In the genomic region with DNA sequence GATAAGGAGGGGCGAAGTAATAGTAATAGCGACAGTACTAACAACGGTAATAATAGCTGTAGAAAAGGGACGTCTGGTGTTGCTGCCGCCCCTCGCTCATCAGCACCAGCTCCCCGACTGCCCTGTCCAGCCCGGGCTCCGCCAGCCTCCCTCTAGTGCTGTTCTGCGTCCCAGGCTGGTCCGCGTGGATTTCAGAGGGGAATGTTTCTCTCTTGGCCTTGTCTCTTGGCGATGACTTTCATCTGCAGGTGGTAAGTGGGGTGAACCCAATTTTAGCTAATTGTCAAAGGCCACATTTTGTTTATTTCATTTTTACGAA, we compare ENCODE assay signal across 8 cellular contexts. TPM values are rescaled to one million over a fixed set of nuclear protein-coding genes. Genes with fewer than 3 reads are reported as not detected.
DNase-seq lines count a peak whose midpoint lies in the region; ATAC-seq and TF ChIP-seq lines count a peak whose summit lies in the region.

No MANE protein-coding gene starts in this region.

- peak overlapping the region; percentile 54 for H3K4me3 ChIP-seq in IMR-90 (ENCODE audit: insufficient read depth, low read depth, low read length)
- H3K4me3 ChIP-seq in endocrine pancreas (ENCODE audit: control insufficient read depth, insufficient read depth, low read length) = peak overlapping the region; percentile 2
- H3K4me3 ChIP-seq in mucosa of descending colon = no peak overlapping the region

- TF ChIP-seq CTCF in IMR-90 (conservative IDR thresholded peaks at IDR 0.05; ENCODE audit: low read depth, low read length) (no peak), mucosa of descending colon (IDR thresholded peaks at IDR 0.05) (no peak)

- H3K9me3 ChIP-seq in IMR-90 (ENCODE audit: control insufficient read depth, insufficient read depth, low read length) (0 out of 2 replicates have a peak, but pooled peaks cover 2% of the 10 kb centered on the region), endocrine pancreas (ENCODE audit: control insufficient read depth, low read length) (no peaks in the 10 kb centered on the region), mucosa of descending colon (no peaks in the 10 kb centered on the region)

- H3K9ac ChIP-seq in IMR-90 (ENCODE audit: low read depth, low read length) = peak overlapping the region; percentile 37
- H3K9ac ChIP-seq in endocrine pancreas (ENCODE audit: control insufficient read depth, insufficient read depth, low read length) = no peak overlapping the region

- CTCF ChIA-PET in IMR-90 (lab: Yijun Ruan, JAX) = no interaction called here

- in situ Hi-C loops in IMR-90 (cut with MboI; ENCODE audit: low sequenced_read_pairs) = no loop called here

- POLR2A ChIA-PET in IMR-90 (lab: Charles Lee; ENCODE audit: unreplicated experiment) = no interaction called here

- H2BK20ac ChIP-seq in IMR-90 (ENCODE audit: low read depth, low read length) = no peak overlapping the region

- no peak overlapping the region for H4K91ac ChIP-seq in IMR-90 (ENCODE audit: insufficient read depth, low read depth, low read length)

- peak; percentile 40 for DNase-seq in IMR-90
- peak; percentile 12 to 44 (median 36) for DNase-seq in mucosa of descending colon
- no peak for DNase-seq in NK-92 treated with Interleukin-12 subunit alpha and Interleukin-12 subunit beta, amount 100 ng/mL, for 24 hours (lab: John Stamatoyannopoulos, UW)
- no peak for DNase-seq in stimulated activated CD4-positive, alpha-beta T cell treated with anti-CD3 and anti-CD28 coated beads, Interleukin-12 subunit alpha, Interleukin-12 subunit beta, amount 100 ng/mL, for 4 hours
- DNase-seq in NCI-H526 (lab: John Stamatoyannopoulos, UW) = no peak

- peaks cover 4% of the 10 kb centered on the region for H3K9me1 ChIP-seq in IMR-90 (ENCODE audit: insufficient read depth, low read length)

- 0 out of 2 replicates have a peak overlapping the region, but pooled peaks have one; percentile 14 for H3K18ac ChIP-seq in IMR-90 (ENCODE audit: low read depth, low read length)

- no peak overlapping the region for H4K5ac ChIP-seq in IMR-90 (ENCODE audit: low read depth, low read length)

- BruUV-seq in IMR-90 (replicated peaks; lab: Mats Ljungman, UMichigan) = no TSS peak

- no peak; the same call in 1 of the 2 replicates for TF ChIP-seq RAD21 in IMR-90 (IDR thresholded peaks at IDR 0.05; ENCODE audit: low read length)

- H3K4ac ChIP-seq in IMR-90 (ENCODE audit: low read depth, low read length) = peak overlapping the region; percentile 32; the same call in 1 of the 2 replicates

- peak overlapping the region; percentile 19; the same call in 1 of the 2 replicates for H3K56ac ChIP-seq in IMR-90 (ENCODE audit: extremely low read depth, insufficient read depth, low read length)

- H2AK9ac ChIP-seq in IMR-90 (replicated peaks; ENCODE audit: low read depth, low read length, poor library complexity) = peak overlapping the region; percentile 77

- H3K23ac ChIP-seq in IMR-90 (ENCODE audit: low read depth, low read length) = peak overlapping the region; percentile 15

- peak overlapping the region; percentile 92 for H3K4me2 ChIP-seq in IMR-90 (ENCODE audit: low read depth, low read length)

- no peak for TF ChIP-seq POLR2A in IMR-90 (IDR thresholded peaks at IDR 0.05; ENCODE audit: low read depth, low read length)

- no peak overlapping the region; the same call in 1 of the 2 replicates for H3K14ac ChIP-seq in IMR-90 (replicated peaks; ENCODE audit: low read depth, low read length)

- H2BK120ac ChIP-seq in IMR-90 (ENCODE audit: low read depth, low read length) = peak overlapping the region; percentile 2; the same call in 1 of the 2 replicates

- H3K27ac ChIP-seq in IMR-90 (ENCODE audit: insufficient read depth, low read length) = peak overlapping the region; percentile 53

- dilution Hi-C loops in IMR-90 (cut with HindIII; ENCODE audit: low sequenced_read_pairs, unreplicated experiment) = no loop called here

- no peaks in the 10 kb centered on the region for H3K36me3 ChIP-seq in IMR-90 (ENCODE audit: control insufficient read depth, insufficient read depth, low read length)
- H3K36me3 ChIP-seq in endocrine pancreas (ENCODE audit: control insufficient read depth, insufficient read depth, low read length) = no peaks in the 10 kb centered on the region
- H3K36me3 ChIP-seq in mucosa of descending colon (ENCODE audit: low read depth) = no peaks in the 10 kb centered on the region

- H3K4me1 ChIP-seq in IMR-90 (ENCODE audit: control insufficient read depth, insufficient read depth, low read length) (peaks cover 4% of the 10 kb centered on the region; the same call in 1 of the 2 replicates), endocrine pancreas (ENCODE audit: control insufficient read depth, insufficient read depth, low read length) (no peaks in the 10 kb centered on the region), mucosa of descending colon (ENCODE audit: low read depth) (no peaks in the 10 kb centered on the region)

- intact Hi-C loops in IMR-90 (cut with micrococcal nuclease) = loop anchor here (1.0 to 5.0 kb wide), 4 partner anchors 80 to 186 kb away; no protein-coding TSS in a partner anchor
- intact Hi-C loops in mucosa of descending colon (cut with DNase I, micrococcal nuclease) = loop anchor here in 1 of 2 donors (10.0 kb wide), 1 partner anchor 118 kb away; no protein-coding TSS in a partner anchor

- H2BK5ac ChIP-seq in IMR-90 (ENCODE audit: low read depth, low read length, poor library complexity, severe bottlenecking) = peak overlapping the region; percentile 17

- peak overlapping the region; percentile 91 for H2AFZ ChIP-seq in IMR-90 (replicated peaks; ENCODE audit: low read length, poor library complexity)

- H4K20me1 ChIP-seq in IMR-90 (ENCODE audit: insufficient read depth, low read length) = no peaks in the 10 kb centered on the region

- no peak overlapping the region for H2BK15ac ChIP-seq in IMR-90 (ENCODE audit: low read depth, low read length)

- ATAC-seq in GM18498 (IDR thresholded peaks at IDR 0.05; ENCODE audit: unreplicated experiment) = peak; percentile 13
- peak; percentile 70 for ATAC-seq in IMR-90 (ENCODE audit: low read depth)
- peak; percentile 48 for ATAC-seq in mucosa of descending colon
- ATAC-seq in HG02870 (IDR thresholded peaks at IDR 0.05; ENCODE audit: unreplicated experiment) = no peak

- peaks cover 15 to 26% of the 10 kb centered on the region in 2 experiments for H3K79me1 ChIP-seq in IMR-90 (ENCODE audit: low read depth in 1 of 2, low read length in 2 of 2)

- H2AK5ac ChIP-seq in IMR-90 (ENCODE audit: low read depth, low read length) = no peak overlapping the region

- WGBS in IMR-90 (ENCODE audit: extremely low coverage in 2 of 2, insufficient read length in 1 of 2), 2 experiments = no CpG with 5 or more reads among the region's 14 CpGs

- no peaks in the 10 kb centered on the region for H3K27me3 ChIP-seq in IMR-90 (ENCODE audit: control insufficient read depth, insufficient read depth, low read length)
- H3K27me3 ChIP-seq in endocrine pancreas (ENCODE audit: control insufficient read depth, insufficient read depth, low read length) = peaks cover 3% of the 10 kb centered on the region

- peak overlapping the region in 1 of 2 experiments; percentile 53; a peak in 1 of 4 replicates for H4K8ac ChIP-seq in IMR-90 (ENCODE audit: low read depth in 2 of 2, low read length in 2 of 2)

TF ChIP-seq in IMR-90, 13 proteins besides CTCF, POLR2A, EP300 and RAD21:
- TF ChIP-seq RFX5 (IDR thresholded peaks at IDR 0.05; ENCODE audit: low read depth, low read length) (no peak), SMC3 (IDR thresholded peaks at IDR 0.05; ENCODE audit: low read depth, low read length) (peak; percentile 1; the same call in 1 of the 2 replicates)

RNA-seq across cellular contexts. Expression of a gene that starts 0.6 kb away (rescaled TPM):
- total RNA-seq in IMR-90 (2012; rRNA removed) (19.0 and 22.5 TPM in 2 replicates), mucosa of descending colon (1 to 10 TPM; 1.2 to 4.7 (median 2.7) TPM)
- polyA plus RNA-seq in IMR-90 (2012; rRNA removed) = 14.2 and 15.3 TPM in 2 replicates
- polyA plus RNA-seq in IMR-90 (2012; cell fraction: cytosol; rRNA removed) = 3.0 and 3.5 TPM in 2 replicates
- polyA plus RNA-seq in IMR-90 (2012; cell fraction: nucleus; rRNA removed; ENCODE audit: low replicate concordance) = 10.8 and 19.7 TPM in 2 replicates

Comparison
In these comparisons a context has a peak if more than half of its experiments do, and no peak if none do; other contexts are left out.
1. DNase-seq: peak in IMR-90 (single experiment) and mucosa of descending colon (3 of 3); none in NK-92 treated with Interleukin-12 subunit alpha and Interleukin-12 subunit beta, amount 100 ng/mL, for 24 hours (single experiment), stimulated activated CD4-positive, alpha-beta T cell treated with anti-CD3 and anti-CD28 coated beads, Interleukin-12 subunit alpha, Interleukin-12 subunit beta, amount 100 ng/mL, for 4 hours (single experiment) and NCI-H526 (0 of 2).